In genomic region chr1:76901158-76901767, GRCh38 we compare ENCODE assay signal across 8 cellular contexts. TPM values are rescaled to one million over a fixed set of nuclear protein-coding genes. Genes with fewer than 3 reads are reported as not detected.
A peak's percentile ranks its signal among the peaks of the same experiment; 100 is the strongest.
DNase-seq lines count a peak whose midpoint lies in the region; TF ChIP-seq lines count a peak whose summit lies in the region.

No MANE protein-coding gene starts in this region.

- no peak overlapping the region for H3K9ac ChIP-seq in endodermal cell (ENCODE audit: extremely low read depth, low read length, poor library complexity, severe bottlenecking)

- peaks cover 6% of the 10 kb centered on the region for H3K9me3 Mint-ChIP-seq in endodermal cell
- peaks cover 21% of the 10 kb centered on the region for H3K9me3 Mint-ChIP-seq in nephron progenitor cell

- H3K4me1 ChIP-seq in endodermal cell (ENCODE audit: control insufficient read depth, insufficient read depth, low read length), result no peaks in the 10 kb centered on the region

- DNase-seq in AG09309 (ENCODE audit: low read depth), result no peak
- DNase-seq in HFF-Myc (ENCODE audit: extremely low read depth, low read depth), result peak; percentile 46
- peak; percentile 54 for DNase-seq in LoVo (ENCODE audit: low spot score)
- peak; percentile 27 for DNase-seq in SKM-1 (lab: John Stamatoyannopoulos, UW; ENCODE audit: unreplicated experiment)
- peak; percentile 77 for DNase-seq in endodermal cell
- peak; percentile 27 for DNase-seq in nephron progenitor cell
- no peak for DNase-seq in NCI-H187 treated with DMSO at 0.1 percent for 48 hours (lab: John Stamatoyannopoulos, UW)

- H3K4me3 Mint-ChIP-seq in endodermal cell, result no peak overlapping the region
- no peak overlapping the region for H3K4me3 Mint-ChIP-seq in nephron progenitor cell

- no peaks in the 10 kb centered on the region for H3K27me3 ChIP-seq in endodermal cell (ENCODE audit: control insufficient read depth, insufficient read depth, low read length, poor library complexity, severe bottlenecking)

- H3K36me3 Mint-ChIP-seq in endodermal cell (ENCODE audit: low read depth), result peaks cover 21% of the 10 kb centered on the region
- H3K36me3 Mint-ChIP-seq in nephron progenitor cell (ENCODE audit: low read depth), result peaks cover 19% of the 10 kb centered on the region

- H3K27me3 Mint-ChIP-seq in endodermal cell (ENCODE audit: insufficient read depth) (no peaks in the 10 kb centered on the region), nephron progenitor cell (ENCODE audit: low read depth, poor library complexity) (peaks cover 2% of the 10 kb centered on the region)

- no peak overlapping the region for H3K4me3 ChIP-seq in AG09309 (ENCODE audit: control insufficient read depth, low read depth, low read length)
- no peak overlapping the region for H3K4me3 ChIP-seq in GM12875 (ENCODE audit: low read depth, low read length)
- H3K4me3 ChIP-seq in HFF-Myc (replicated peaks; ENCODE audit: low read depth, low read length), result no peak overlapping the region
- H3K4me3 ChIP-seq in endodermal cell (ENCODE audit: low read length), result peak overlapping the region; percentile 47

- H3K27ac ChIP-seq in endodermal cell (ENCODE audit: low read depth, low read length), result no peak overlapping the region

- H3K4me1 Mint-ChIP-seq in endodermal cell (no peaks in the 10 kb centered on the region), nephron progenitor cell (no peaks in the 10 kb centered on the region)

- no peaks in the 10 kb centered on the region for H3K36me3 ChIP-seq in endodermal cell (ENCODE audit: control insufficient read depth, insufficient read depth, low read length)

- peaks cover 23% of the 10 kb centered on the region for H3K9me3 ChIP-seq in endodermal cell (ENCODE audit: control insufficient read depth, low read length)

- H3K27ac Mint-ChIP-seq in endodermal cell (no peak overlapping the region), nephron progenitor cell (no peak overlapping the region)

- WGBS in endodermal cell (ENCODE audit: insufficient coverage in 1 of 2, insufficient read length in 1 of 2), 2 experiments, result 66 to 90% methylated on average over 2 of the region's 2 CpGs

- TF ChIP-seq CTCF in AG09309 (IDR thresholded peaks at IDR 0.05; ENCODE audit: control insufficient read depth, insufficient read depth, low read depth, low read length, missing control alignments) (peak; percentile 88), GM12875 (IDR thresholded peaks at IDR 0.05; ENCODE audit: borderline replicate concordance, insufficient read depth, low read depth, low read length) (peak; percentile 78), HFF-Myc (IDR thresholded peaks at IDR 0.05; ENCODE audit: low read depth, low read length, missing control alignments) (peak; percentile 83), endodermal cell (conservative IDR thresholded peaks at IDR 0.05) (peak; percentile 87), nephron progenitor cell (IDR thresholded peaks at IDR 0.05) (peak; percentile 57)

RNA-seq across cellular contexts. Expression of gene ST6GALNAC5, which starts 34.0 kb away (rescaled TPM):
- 1 to 10 TPM; 9.1 to 9.4 TPM for total RNA-seq in endodermal cell
- 14.6 TPM for polyA plus RNA-seq in endodermal cell (2013, experiment 1 of 2)
- 12.7 TPM for polyA plus RNA-seq in endodermal cell (2013, experiment 2 of 2)

Comparison
In these comparisons a context has a peak if more than half of its experiments do, and no peak if none do; other contexts are left out.
1. DNase-seq: peak in HFF-Myc (single experiment), LoVo (single experiment), SKM-1 (single experiment), endodermal cell (single experiment) and nephron progenitor cell (single experiment); none in AG09309 (single experiment) and NCI-H187 treated with DMSO at 0.1 percent for 48 hours (single experiment).
2. Peak in every context shown above with its lines, with median percentiles within 50 percentile points of each other: CTCF ChIP-seq.